In genomic region chr19:51595190-51595589, GRCh38 we compare ENCODE assay signal across 12 cellular contexts. TPM values are rescaled to one million over a fixed set of nuclear protein-coding genes. Genes with fewer than 3 reads are reported as not detected.
DNase-seq lines count a peak whose midpoint lies in the region; ATAC-seq and TF ChIP-seq lines count a peak whose summit lies in the region.
"Had no signal": no experiment of that assay in that cellular context is flagged by ENCODE, and none has a peak within 500 bp of the region (broad histone marks: within the 10 kb centered on the region; RNA-seq: fewer than 3 reads in every experiment).

No MANE protein-coding gene starts in this region.

- peak overlapping the region; percentile 89 for H3K4me3 Mint-ChIP-seq in activated naive CD4-positive, alpha-beta T cell treated with anti-CD3 and anti-CD28 coated beads for 36 hours
- H3K4me3 Mint-ChIP-seq in activated CD8-positive, alpha-beta T cell treated with anti-CD3 and anti-CD28 coated beads, Interleukin-2, amount 10 ng/mL, durations not matched to agents 7 days and 5 days: peak overlapping the region; percentile 82
- H3K4me3 Mint-ChIP-seq in stimulated activated memory B cell treated with anti-CD40 and anti-IgM and Interleukin-4, amounts not matched to agents 10 μg/mL and 1 μg/mL and 100 μg/mL, for 72 hours: peak overlapping the region; percentile 92

- no peaks in the 10 kb centered on the region for H3K4me1 ChIP-seq in iPS-18a (ENCODE audit: control insufficient read depth, low read depth, low read length)

- H3K27ac Mint-ChIP-seq in activated naive CD4-positive, alpha-beta T cell treated with anti-CD3 and anti-CD28 coated beads for 36 hours: no peak overlapping the region
- H3K27ac Mint-ChIP-seq in activated CD8-positive, alpha-beta T cell treated with anti-CD3 and anti-CD28 coated beads, Interleukin-2, amount 10 ng/mL, durations not matched to agents 7 days and 5 days: no peak overlapping the region
- peak overlapping the region; percentile 84 for H3K27ac Mint-ChIP-seq in stimulated activated memory B cell treated with anti-CD40 and anti-IgM and Interleukin-4, amounts not matched to agents 10 μg/mL and 1 μg/mL and 100 μg/mL, for 72 hours

- no peaks in the 10 kb centered on the region for H3K9me3 ChIP-seq in iPS-18a (ENCODE audit: control insufficient read depth, low read depth, low read length)

- no peak for DNase-seq in activated naive CD4-positive, alpha-beta T cell treated with anti-CD3 and anti-CD28 coated beads for 36 hours
- no peak for DNase-seq in activated naive CD4-positive, alpha-beta T cell treated with Interleukin-2 at 50 U/mL for 16 hours
- no peak for DNase-seq in activated CD8-positive, alpha-beta T cell treated with anti-CD3 and anti-CD28 coated beads, Interleukin-2, amount 10 ng/mL, durations not matched to agents 7 days and 5 days
- DNase-seq in LoVo (ENCODE audit: low spot score): no peak
- DNase-seq: cerebellar nuclear complex, Kasumi-1, NCI-H82 had no signal

- H3K27ac ChIP-seq in iPS-18a (ENCODE audit: low read length): no peak overlapping the region

- CTCF ChIA-PET in activated naive CD4-positive, alpha-beta T cell treated with anti-CD3 and anti-CD28 coated beads for 36 hours (lab: Charles Lee): interaction anchor here (0.6 to 1.8 kb wide), 4 partner anchors 10 to 388 kb away, joined by 3 to 5 read pairs (median 3); no protein-coding TSS in a partner anchor
- CTCF ChIA-PET in activated CD8-positive, alpha-beta T cell treated with anti-CD3 and anti-CD28 coated beads, Interleukin-2, amount 10 ng/mL, durations not matched to agents 7 days and 5 days (lab: Charles Lee): no interaction called here

- H3K27me3 ChIP-seq in iPS-18a (ENCODE audit: control insufficient read depth, insufficient read depth, low read length): no peaks in the 10 kb centered on the region

- H3K9me3 Mint-ChIP-seq in activated naive CD4-positive, alpha-beta T cell treated with anti-CD3 and anti-CD28 coated beads for 36 hours: peaks cover 6% of the 10 kb centered on the region
- H3K9me3 Mint-ChIP-seq in activated CD8-positive, alpha-beta T cell treated with anti-CD3 and anti-CD28 coated beads, Interleukin-2, amount 10 ng/mL, durations not matched to agents 7 days and 5 days (ENCODE audit: insufficient read depth): no peaks in the 10 kb centered on the region
- no peaks in the 10 kb centered on the region for H3K9me3 Mint-ChIP-seq in stimulated activated memory B cell treated with anti-CD40 and anti-IgM and Interleukin-4, amounts not matched to agents 10 μg/mL and 1 μg/mL and 100 μg/mL, for 72 hours

- POLR2A ChIA-PET in activated CD8-positive, alpha-beta T cell treated with anti-CD3 and anti-CD28 coated beads, Interleukin-2, amount 10 ng/mL, durations not matched to agents 7 days and 5 days (lab: Charles Lee): no interaction called here

- TF ChIP-seq POLR2A in GM18505 (IDR thresholded peaks at IDR 0.05; ENCODE audit: borderline replicate concordance, extremely low read depth, insufficient read depth, insufficient read length): no peak

- intact Hi-C loops in activated naive CD4-positive, alpha-beta T cell treated with anti-CD3 and anti-CD28 coated beads for 36 hours (cut with micrococcal nuclease): no loop called here

- H3K36me3 ChIP-seq in iPS-18a (ENCODE audit: control insufficient read depth, low read depth, low read length): no peaks in the 10 kb centered on the region

- no peak for ATAC-seq in activated CD8-positive, alpha-beta T cell treated with anti-CD3 and anti-CD28 coated beads, Interleukin-2, amount 10 ng/mL, durations not matched to agents 7 days and 5 days
- no peak for ATAC-seq in stimulated activated memory B cell treated with anti-CD40 and anti-IgM and Interleukin-4, amounts not matched to agents 10 μg/mL and 1 μg/mL and 100 μg/mL, for 72 hours
- ATAC-seq in GM18505 (IDR thresholded peaks at IDR 0.05; ENCODE audit: unreplicated experiment): no peak
- ATAC-seq in esophagus mucosa: no peak

- H3K36me3 Mint-ChIP-seq in activated naive CD4-positive, alpha-beta T cell treated with anti-CD3 and anti-CD28 coated beads for 36 hours (ENCODE audit: low read depth): peaks cover 1% of the 10 kb centered on the region
- H3K36me3 Mint-ChIP-seq in activated CD8-positive, alpha-beta T cell treated with anti-CD3 and anti-CD28 coated beads, Interleukin-2, amount 10 ng/mL, durations not matched to agents 7 days and 5 days (ENCODE audit: low read depth): peaks cover 5% of the 10 kb centered on the region
- peaks cover 1% of the 10 kb centered on the region for H3K36me3 Mint-ChIP-seq in stimulated activated memory B cell treated with anti-CD40 and anti-IgM and Interleukin-4, amounts not matched to agents 10 μg/mL and 1 μg/mL and 100 μg/mL, for 72 hours

- peaks cover 11% of the 10 kb centered on the region for H3K4me1 Mint-ChIP-seq in activated naive CD4-positive, alpha-beta T cell treated with anti-CD3 and anti-CD28 coated beads for 36 hours (ENCODE audit: low read depth)
- H3K4me1 Mint-ChIP-seq in activated CD8-positive, alpha-beta T cell treated with anti-CD3 and anti-CD28 coated beads, Interleukin-2, amount 10 ng/mL, durations not matched to agents 7 days and 5 days (ENCODE audit: low read depth): peaks cover 17% of the 10 kb centered on the region
- peaks cover 53% of the 10 kb centered on the region for H3K4me1 Mint-ChIP-seq in stimulated activated memory B cell treated with anti-CD40 and anti-IgM and Interleukin-4, amounts not matched to agents 10 μg/mL and 1 μg/mL and 100 μg/mL, for 72 hours

- peak overlapping the region; percentile 85 for H3K4me3 ChIP-seq in iPS-18a (ENCODE audit: low read length)

- no peak overlapping the region for H3K9ac ChIP-seq in iPS-18a (ENCODE audit: low read length)

- peaks cover 5% of the 10 kb centered on the region for H3K27me3 Mint-ChIP-seq in activated naive CD4-positive, alpha-beta T cell treated with anti-CD3 and anti-CD28 coated beads for 36 hours (ENCODE audit: low read depth)
- peaks cover 4% of the 10 kb centered on the region for H3K27me3 Mint-ChIP-seq in activated CD8-positive, alpha-beta T cell treated with anti-CD3 and anti-CD28 coated beads, Interleukin-2, amount 10 ng/mL, durations not matched to agents 7 days and 5 days (ENCODE audit: low read depth)
- H3K27me3 Mint-ChIP-seq in stimulated activated memory B cell treated with anti-CD40 and anti-IgM and Interleukin-4, amounts not matched to agents 10 μg/mL and 1 μg/mL and 100 μg/mL, for 72 hours: no peaks in the 10 kb centered on the region

RNA-seq across cellular contexts. Expression of gene ZNF175, which starts 24.1 kb away (rescaled TPM):
- total RNA-seq in activated naive CD4-positive, alpha-beta T cell treated with anti-CD3 and anti-CD28 coated beads for 36 hours: 1 to 10 TPM; 6.5 to 7.9 TPM
- total RNA-seq in activated CD8-positive, alpha-beta T cell treated with anti-CD3 and anti-CD28 coated beads, Interleukin-2, amount 10 ng/mL, durations not matched to agents 7 days and 5 days: 1 to 10 TPM; 8.4 to 9.7 TPM
- total RNA-seq in esophagus mucosa: 5.8 TPM

RNA-seq across cellular contexts. Expression of gene SIGLEC5, which starts 35.0 kb away (rescaled TPM):
- total RNA-seq in activated naive CD4-positive, alpha-beta T cell treated with anti-CD3 and anti-CD28 coated beads for 36 hours: under 1 TPM in 1 of 2 experiments, not detected in 1; 0.12 TPM
- total RNA-seq in activated CD8-positive, alpha-beta T cell treated with anti-CD3 and anti-CD28 coated beads, Interleukin-2, amount 10 ng/mL, durations not matched to agents 7 days and 5 days: not detected
- total RNA-seq in esophagus mucosa: not detected
- total RNA-seq: kidney epithelial cell had no signal

RNA-seq across cellular contexts. Expression of gene SIGLEC14, which starts 51.4 kb away (rescaled TPM):
- not detected for total RNA-seq in activated naive CD4-positive, alpha-beta T cell treated with anti-CD3 and anti-CD28 coated beads for 36 hours
- total RNA-seq in activated CD8-positive, alpha-beta T cell treated with anti-CD3 and anti-CD28 coated beads, Interleukin-2, amount 10 ng/mL, durations not matched to agents 7 days and 5 days: not detected
- 0.80 TPM for total RNA-seq in esophagus mucosa
- total RNA-seq: kidney epithelial cell had no signal
